In the genomic region with DNA sequence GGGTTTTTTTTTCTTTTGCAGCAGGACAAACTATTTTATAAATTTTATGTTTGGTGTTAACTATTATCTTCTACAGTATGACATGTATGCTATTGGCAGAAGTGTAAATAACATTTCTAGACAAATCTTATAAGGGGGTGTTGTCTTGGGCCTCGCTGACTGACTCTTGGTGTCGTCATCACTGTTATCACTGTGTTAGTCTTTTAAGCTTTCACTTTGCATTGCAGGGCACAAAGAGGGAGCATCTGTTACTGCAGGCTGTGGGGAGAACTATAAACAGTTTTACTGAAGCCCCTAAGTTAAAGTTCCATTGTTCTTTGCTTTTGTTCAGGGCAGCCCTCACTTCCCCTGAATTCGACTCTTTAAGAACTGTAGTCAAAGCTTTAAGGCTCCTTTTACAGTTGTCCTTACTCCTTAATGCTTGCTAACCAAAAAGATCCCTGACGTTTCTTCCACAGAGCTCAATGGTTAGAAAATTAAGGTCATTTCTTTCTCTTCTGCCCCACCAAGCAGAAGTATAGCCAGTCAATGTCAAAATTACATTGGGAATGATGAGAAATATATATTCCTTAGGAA, we compare ENCODE assay signal across 7 cellular contexts.
DNase-seq lines count a peak whose midpoint lies in the region; ATAC-seq, FAIRE-seq and TF ChIP-seq lines count a peak whose summit lies in the region.

No MANE protein-coding gene starts in this region.

- H3K4me3 ChIP-seq in IMR-90 (ENCODE audit: insufficient read depth, low read depth, low read length) (peak overlapping the region; percentile 8; the same call in 1 of the 2 replicates), endothelial cell of umbilical vein (replicated peaks in 1 of 3; ENCODE audit: insufficient read depth in 1 of 3, low read depth in 1 of 3, low read length in 3 of 3) (no peak overlapping the region), psoas muscle (peak overlapping the region; percentile 47), HAP-1 (no peak overlapping the region)

- BruUV-seq in IMR-90 (replicated peaks; lab: Mats Ljungman, UMichigan) (no TSS peak), endothelial cell of umbilical vein (replicated peaks; lab: Mats Ljungman, UMichigan) (no TSS peak)

- no peaks in the 10 kb centered on the region for H3K79me1 ChIP-seq in IMR-90 (ENCODE audit: low read depth in 1 of 2, low read length in 2 of 2)

- H3K4ac ChIP-seq in IMR-90 (ENCODE audit: low read depth, low read length), result no peak overlapping the region

- in situ Hi-C loops in IMR-90 (cut with MboI; ENCODE audit: low sequenced_read_pairs), result loop anchor here (10.0 kb wide), 1 partner anchor 487 kb away; no protein-coding TSS in a partner anchor
- in situ Hi-C loops in HAP-1 (cut with MboI; ENCODE audit: low sequenced_read_pairs), result loop anchor here (25.0 kb wide), 3 partner anchors 199 to 474 kb away; no protein-coding TSS in a partner anchor

- H3K4me1 ChIP-seq in IMR-90 (ENCODE audit: control insufficient read depth, insufficient read depth, low read length) (no peaks in the 10 kb centered on the region), endothelial cell of umbilical vein (ENCODE audit: control insufficient read depth, extremely low read depth, insufficient read depth, low read length) (peaks cover 4% of the 10 kb centered on the region), psoas muscle (peaks cover 68% of the 10 kb centered on the region), HAP-1 (no peaks in the 10 kb centered on the region)

- FAIRE-seq in endothelial cell of umbilical vein (lab: Jason Lieb, UNC), result no peak

- no peaks in the 10 kb centered on the region for H3K9me1 ChIP-seq in IMR-90 (ENCODE audit: insufficient read depth, low read length)
- H3K9me1 ChIP-seq in endothelial cell of umbilical vein (replicated peaks; ENCODE audit: control insufficient read depth, extremely low read depth, insufficient read depth, low read length), result no peaks in the 10 kb centered on the region

- dilution Hi-C loops in IMR-90 (cut with HindIII; ENCODE audit: low sequenced_read_pairs, unreplicated experiment), result loop anchor here (25.0 kb wide), 1 partner anchor 174 kb away; no protein-coding TSS in a partner anchor
- dilution Hi-C loops in endothelial cell of umbilical vein (cut with MboI; ENCODE audit: extremely low pct_ligation_motif_present, low sequenced_read_pairs), result no loop called here

- ATAC-seq in GM18867 (IDR thresholded peaks at IDR 0.05; ENCODE audit: unreplicated experiment) (peak; percentile 48), IMR-90 (ENCODE audit: low read depth) (peak; percentile 89), psoas muscle (no peak), HG03460 (IDR thresholded peaks at IDR 0.05; ENCODE audit: unreplicated experiment) (no peak), GM18870 (IDR thresholded peaks at IDR 0.05; ENCODE audit: unreplicated experiment) (no peak)

- H2AK9ac ChIP-seq in IMR-90 (replicated peaks; ENCODE audit: low read depth, low read length, poor library complexity), result no peak overlapping the region

- TF ChIP-seq POLR2A in IMR-90 (IDR thresholded peaks at IDR 0.05; ENCODE audit: low read depth, low read length) (no peak), endothelial cell of umbilical vein (IDR thresholded peaks at IDR 0.05; ENCODE audit: low read depth, low read length) (no peak)

- no peak overlapping the region for H2BK15ac ChIP-seq in IMR-90 (ENCODE audit: low read depth, low read length)

- no peak overlapping the region for H3K14ac ChIP-seq in IMR-90 (replicated peaks; ENCODE audit: low read depth, low read length)

- CTCF ChIA-PET in IMR-90 (lab: Yijun Ruan, JAX), result interaction anchor here (0.6 to 3.4 kb wide), 18 partner anchors 8 to 613 kb away, joined by 3 to 27 read pairs (median 4); no protein-coding TSS in a partner anchor
- CTCF ChIA-PET in endothelial cell of umbilical vein (lab: Charles Lee), result interaction anchor here (0.6 to 6.4 kb wide), 54 partner anchors 9 to 612 kb away, joined by 3 to 217 read pairs (median 6); no protein-coding TSS in a partner anchor

- TF ChIP-seq CTCF in IMR-90 (conservative IDR thresholded peaks at IDR 0.05; ENCODE audit: low read depth, low read length), result no peak
- no peak for TF ChIP-seq CTCF in endothelial cell of umbilical vein (IDR thresholded peaks at IDR 0.05; ENCODE audit: extremely low read depth in 1 of 2, insufficient read depth in 1 of 2, low read depth in 1 of 2, low read length in 2 of 2)
- no peak for TF ChIP-seq CTCF in psoas muscle (IDR thresholded peaks at IDR 0.05)

- no peak overlapping the region for H3K23ac ChIP-seq in IMR-90 (ENCODE audit: low read depth, low read length)

- peak overlapping the region in 1 of 2 experiments; percentile 9; a peak in 2 of 4 replicates for H4K8ac ChIP-seq in IMR-90 (ENCODE audit: low read depth in 2 of 2, low read length in 2 of 2)

- 0 out of 2 replicates have a peak overlapping the region, but pooled peaks have one; percentile 6 for H3K18ac ChIP-seq in IMR-90 (ENCODE audit: low read depth, low read length)

- H4K20me1 ChIP-seq in IMR-90 (ENCODE audit: insufficient read depth, low read length) (no peaks in the 10 kb centered on the region), endothelial cell of umbilical vein (replicated peaks; ENCODE audit: control insufficient read depth, extremely low read depth, insufficient read depth, low read length) (no peaks in the 10 kb centered on the region)

- H2BK120ac ChIP-seq in IMR-90 (ENCODE audit: low read depth, low read length), result peak overlapping the region; percentile 16; the same call in 1 of the 2 replicates

- intact Hi-C loops in IMR-90 (cut with micrococcal nuclease) (loop anchor here (1.0 to 5.0 kb wide), 8 partner anchors 151 to 613 kb away; no protein-coding TSS in a partner anchor), endothelial cell of umbilical vein (cut with micrococcal nuclease) (loop anchor here (1.0 to 5.0 kb wide), 5 partner anchors 180 to 613 kb away; no protein-coding TSS in a partner anchor), psoas muscle (cut with DNase I) (loop anchor here (5.0 to 10.0 kb wide), 4 partner anchors 179 to 487 kb away; no protein-coding TSS in a partner anchor)

- DNase-seq in IMR-90 (peak; percentile 72), endothelial cell of umbilical vein (ENCODE audit: low read depth, low spot score) (no peak), psoas muscle (no peak), HAP-1 (ENCODE audit: low spot score in 2 of 2) (no peak)

- H2AFZ ChIP-seq in IMR-90 (replicated peaks; ENCODE audit: low read length, poor library complexity), result peak overlapping the region; percentile 46
- H2AFZ ChIP-seq in endothelial cell of umbilical vein (ENCODE audit: low read depth, low read length), result no peak overlapping the region

- no peak overlapping the region for H3K56ac ChIP-seq in IMR-90 (ENCODE audit: extremely low read depth, insufficient read depth, low read length)

- no CpG with 5 or more reads among the region's 4 CpGs for WGBS in IMR-90 (ENCODE audit: extremely low coverage in 2 of 2, insufficient read length in 1 of 2), 2 experiments
- 41 to 51% (median 49%) methylated on average over 4 of the region's 4 CpGs for WGBS in psoas muscle, 3 donors

- no peak overlapping the region for H2BK5ac ChIP-seq in IMR-90 (ENCODE audit: low read depth, low read length, poor library complexity, severe bottlenecking)

- H4K5ac ChIP-seq in IMR-90 (ENCODE audit: low read depth, low read length), result peak overlapping the region; percentile 64

- H3K9ac ChIP-seq in IMR-90 (ENCODE audit: low read depth, low read length) (peak overlapping the region; percentile 55), endothelial cell of umbilical vein (replicated peaks; ENCODE audit: extremely low read depth, insufficient read depth, low read length) (no peak overlapping the region)

- H3K27me3 ChIP-seq in IMR-90 (ENCODE audit: control insufficient read depth, insufficient read depth, low read length), result peaks cover under 1% of the 10 kb centered on the region; the same call in 1 of the 2 replicates
- H3K27me3 ChIP-seq in endothelial cell of umbilical vein (ENCODE audit: control insufficient read depth in 2 of 2, insufficient read depth in 2 of 2, low read length in 2 of 2), result no peaks in the 10 kb centered on the region
- H3K27me3 ChIP-seq in psoas muscle (ENCODE audit: insufficient read depth in 3 of 3, low read length in 2 of 3), result no peaks in the 10 kb centered on the region
- H3K27me3 ChIP-seq in HAP-1 (ENCODE audit: low read depth), result no peaks in the 10 kb centered on the region

- no peaks in the 10 kb centered on the region for H3K9me3 ChIP-seq in IMR-90 (ENCODE audit: control insufficient read depth, insufficient read depth, low read length)
- H3K9me3 ChIP-seq in endothelial cell of umbilical vein (replicated peaks; ENCODE audit: control insufficient read depth, insufficient read depth, low read length), result no peaks in the 10 kb centered on the region
- no peaks in the 10 kb centered on the region for H3K9me3 ChIP-seq in psoas muscle
- no peaks in the 10 kb centered on the region for H3K9me3 ChIP-seq in HAP-1

- no peaks in the 10 kb centered on the region for H3K79me2 ChIP-seq in endothelial cell of umbilical vein (ENCODE audit: control insufficient read depth, insufficient read depth, low read length)

- no peak for TF ChIP-seq RAD21 in IMR-90 (IDR thresholded peaks at IDR 0.05; ENCODE audit: low read length)

- peak overlapping the region; percentile 91 for H3K4me2 ChIP-seq in IMR-90 (ENCODE audit: low read depth, low read length)
- peak overlapping the region; percentile 29 for H3K4me2 ChIP-seq in endothelial cell of umbilical vein (ENCODE audit: insufficient read depth, low read length)

- H3K36me3 ChIP-seq in IMR-90 (ENCODE audit: control insufficient read depth, insufficient read depth, low read length), result no peaks in the 10 kb centered on the region
- no peaks in the 10 kb centered on the region for H3K36me3 ChIP-seq in endothelial cell of umbilical vein (ENCODE audit: control insufficient read depth in 2 of 2, extremely low read depth in 1 of 2, insufficient read depth in 2 of 2, low read length in 2 of 2)
- H3K36me3 ChIP-seq in psoas muscle (ENCODE audit: insufficient read depth in 1 of 2, low read depth in 1 of 2), result peaks cover 0 to 9% of the 10 kb centered on the region in 2 donors
- H3K36me3 ChIP-seq in HAP-1 (replicated peaks), result no peaks in the 10 kb centered on the region

- H3K27ac ChIP-seq in IMR-90 (ENCODE audit: insufficient read depth, low read length) (peak overlapping the region; percentile 40; the same call in 1 of the 2 replicates), endothelial cell of umbilical vein (ENCODE audit: insufficient read depth, low read depth, low read length) (no peak overlapping the region), psoas muscle (peak overlapping the region; percentile 85)

- POLR2A ChIA-PET in IMR-90 (lab: Charles Lee; ENCODE audit: unreplicated experiment) (no interaction called here), endothelial cell of umbilical vein (lab: Charles Lee) (no interaction called here)

- no peak overlapping the region for H2BK20ac ChIP-seq in IMR-90 (ENCODE audit: low read depth, low read length)

- no peak overlapping the region for H2AK5ac ChIP-seq in IMR-90 (ENCODE audit: low read depth, low read length)

- H4K91ac ChIP-seq in IMR-90 (ENCODE audit: insufficient read depth, low read depth, low read length), result no peak overlapping the region

TF ChIP-seq in IMR-90, 13 proteins besides CTCF, POLR2A, EP300 and RAD21 (continues in another document):
- peak; percentile 54 for TF ChIP-seq CEBPB (IDR thresholded peaks at IDR 0.05; ENCODE audit: low read depth, low read length)

TF ChIP-seq in endothelial cell of umbilical vein, 7 proteins besides CTCF, POLR2A, EP300 and RAD21 (continues in another document):
- no peak for TF ChIP-seq POLR2AphosphoS5 (IDR thresholded peaks at IDR 0.05; ENCODE audit: insufficient read depth, low read depth, low read length)

Comparison
In these comparisons a context has a peak if more than half of its experiments do, and no peak if none do; other contexts are left out.
1. ATAC-seq: peak in GM18867 (single experiment) and IMR-90 (single experiment); none in psoas muscle (0 of 4), HG03460 (single experiment) and GM18870 (single experiment).
2. H3K4me3 ChIP-seq: peak in IMR-90 (single experiment) and psoas muscle (single experiment); none in endothelial cell of umbilical vein (0 of 3) and HAP-1 (single experiment).